ENCODE assay signal across 17 cellular contexts in the genomic region with DNA sequence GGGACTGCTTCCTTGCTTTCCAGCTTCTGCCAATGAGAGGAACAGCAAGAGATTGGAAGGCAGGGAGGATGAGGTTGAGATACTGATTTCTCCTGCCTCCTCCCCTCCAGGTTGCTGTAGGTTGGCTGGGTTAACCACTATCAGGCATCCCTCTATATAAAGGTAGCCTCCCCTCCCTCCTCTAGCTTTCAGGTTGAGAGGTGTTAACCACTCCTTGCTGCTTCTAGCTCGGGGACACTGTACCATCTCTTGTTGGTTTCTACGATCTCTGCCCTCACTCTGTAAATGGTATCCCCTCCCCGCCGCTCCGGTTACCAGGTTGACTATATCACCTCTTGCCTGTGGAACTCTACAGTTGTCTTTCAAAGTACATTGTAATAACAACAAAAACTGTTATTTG. TPM values are rescaled to one million over a fixed set of nuclear protein-coding genes. Genes with fewer than 3 reads are reported as not detected.
"Had no signal": no experiment of that assay in that cellular context is flagged by ENCODE, and none has a peak within 500 bp of the region (broad histone marks: within the 10 kb centered on the region; RNA-seq: fewer than 3 reads in every experiment).

No MANE protein-coding gene starts in this region.

- H3K9me3 ChIP-seq: ascending aorta, esophagus squamous epithelium, psoas muscle, right lobe of liver, spleen had no signal

- H3K27me3 ChIP-seq: ascending aorta, esophagus squamous epithelium had no signal

- H3K36me3 ChIP-seq: ascending aorta, esophagus squamous epithelium, right lobe of liver, spleen had no signal

- ATAC-seq: activated CD4-positive, CD25-positive, alpha-beta regulatory T cell treated with anti-CD3 and anti-CD28 coated beads, Interleukin-2, amount 50 U/mL, for 24 hours; activated naive CD8-positive, alpha-beta T cell treated with anti-CD3 and anti-CD28 coated beads, Interleukin-2, amount 50 U/mL, for 24 hours; left colon; psoas muscle had no signal

- H3K4me3 Mint-ChIP-seq: activated naive CD8-positive, alpha-beta T cell treated with anti-CD3 and anti-CD28 coated beads, Interleukin-2, amount 50 U/mL, for 24 hours; nephron; T-helper 2 cell treated with Interferon-gamma antibody and Interleukin-4, amounts not matched to agents 5 μg/mL and 100 μg/mL, for 36 hours had no signal

- H3K4me1 ChIP-seq: ascending aorta, psoas muscle, right lobe of liver, spleen had no signal

- DNase-seq: activated CD4-positive, alpha-beta T cell treated with anti-CD3 and anti-CD28 coated beads, Interleukin-2, amount 50 U/mL, for 48 hours; activated CD8-positive, alpha-beta memory T cell treated with anti-CD3 and anti-CD28 coated beads, Interleukin-2, amount 50 U/mL, for 48 hours; activated naive CD8-positive, alpha-beta T cell treated with anti-CD3 and anti-CD28 coated beads, Interleukin-2, amount 50 U/mL, for 24 hours; esophagus squamous epithelium; foreskin fibroblast; left colon; occipital lobe; psoas muscle; right lobe of liver; spleen; stimulated activated CD4-positive, alpha-beta T cell treated with anti-CD3 and anti-CD28 coated beads, Interleukin-1b, Interleukin-23, amount 100 ng/mL, for 48 hours; stimulated activated naive CD4-positive, alpha-beta T cell had no signal

- H3K27ac Mint-ChIP-seq: activated naive CD8-positive, alpha-beta T cell treated with anti-CD3 and anti-CD28 coated beads, Interleukin-2, amount 50 U/mL, for 24 hours; nephron; T-helper 2 cell treated with Interferon-gamma antibody and Interleukin-4, amounts not matched to agents 5 μg/mL and 100 μg/mL, for 36 hours had no signal

- H3K27ac ChIP-seq: ascending aorta, esophagus squamous epithelium, psoas muscle, right lobe of liver, spleen had no signal

- H3K4me3 ChIP-seq: ascending aorta, esophagus squamous epithelium, psoas muscle, right lobe of liver, spleen had no signal

RNA-seq across cellular contexts. Expression of a gene that starts 16.7 kb away (rescaled TPM):
- total RNA-seq: ascending aorta, lung microvascular endothelial cell had no signal
